In genomic region chr11:121740902-121741301, GRCh38 we compare ENCODE assay signal across 1 cellular context.
TF ChIP-seq lines count a peak whose summit lies in the region.

No MANE protein-coding gene starts in this region.

TF ChIP-seq in SK-N-SH, 30 proteins besides CTCF, POLR2A, EP300 and RAD21 (continued from another document):
- TF ChIP-seq ELF1 (IDR thresholded peaks at IDR 0.05), result no peak
TF ChIP-seq in SK-N-SH: peak in this region for 0.
